8 cellular contexts compared by ENCODE assay signal in genomic region chr15:92617197-92618037, GRCh38. TPM values are rescaled to one million over a fixed set of nuclear protein-coding genes. Genes with fewer than 3 reads are reported as not detected.
DNase-seq lines count a peak whose midpoint lies in the region; ATAC-seq and TF ChIP-seq lines count a peak whose summit lies in the region.

No MANE protein-coding gene starts in this region.

- H2BK15ac ChIP-seq in H9 (ENCODE audit: low read depth, low read length) = no peak overlapping the region

- H3F3A ChIP-seq in PC-3 (ENCODE audit: low read length, unreplicated experiment) = peaks cover 4% of the 10 kb centered on the region

- no peak for DNase-seq in H9
- DNase-seq in PC-3 = peak; percentile 77
- peak; percentile 48 to 93 for DNase-seq in cardiac muscle cell (ENCODE audit: low read depth in 1 of 2, low spot score in 1 of 2)
- DNase-seq in sigmoid colon = peak; percentile 94
- DNase-seq in SK-N-DZ (ENCODE audit: low spot score) = no peak
- no peak for DNase-seq in MV-4-11 (lab: John Stamatoyannopoulos, UW)
- no peak for DNase-seq in activated naive CD8-positive, alpha-beta T cell treated with anti-CD3 and anti-CD28 coated beads, Interleukin-2, amount 50 U/mL, for 24 hours

- peaks cover 20 to 29% of the 10 kb centered on the region in 2 experiments for H3K4me1 Mint-ChIP-seq in H9
- no peaks in the 10 kb centered on the region for H3K4me1 Mint-ChIP-seq in activated naive CD8-positive, alpha-beta T cell treated with anti-CD3 and anti-CD28 coated beads, Interleukin-2, amount 50 U/mL, for 24 hours

- TF ChIP-seq EP300 in sigmoid colon (IDR thresholded peaks at IDR 0.05) = no peak

- WGBS in H9 (ENCODE audit: extremely low coverage, insufficient read length, low lambda C conversion rate) = no CpG with 5 or more reads among the region's 24 CpGs
- WGBS in sigmoid colon, 2 donors = 32 to 74% methylated on average over 24 of the region's 24 CpGs

- no peak for TF ChIP-seq POLR2A in sigmoid colon (IDR thresholded peaks at IDR 0.05)

- H3K36me3 Mint-ChIP-seq in H9 (ENCODE audit: insufficient read depth in 1 of 3, low read depth in 3 of 3) = peaks cover 0 to 25% (median 11%) of the 10 kb centered on the region in 3 experiments; a peak in 5 of 7 replicates
- H3K36me3 Mint-ChIP-seq in activated naive CD8-positive, alpha-beta T cell treated with anti-CD3 and anti-CD28 coated beads, Interleukin-2, amount 50 U/mL, for 24 hours (ENCODE audit: low read depth) = no peaks in the 10 kb centered on the region

- no peak overlapping the region for H3K56ac ChIP-seq in H9 (ENCODE audit: insufficient read length, low read depth, low read length)

- H3K27ac ChIP-seq in H9 (ENCODE audit: insufficient read length, low read depth, low read length) (no peak overlapping the region), PC-3 (ENCODE audit: low read length) (peak overlapping the region; percentile 93), cardiac muscle cell (peak overlapping the region; percentile 83), sigmoid colon (peak overlapping the region; percentile 47 to 77 (median 70))

- H2BK120ac ChIP-seq in H9 (ENCODE audit: low read depth, low read length, poor library complexity, severe bottlenecking) = no peak overlapping the region

- no peaks in the 10 kb centered on the region for H3K9me2 ChIP-seq in PC-3 (replicated peaks; ENCODE audit: low read length)

- H3K79me1 ChIP-seq in H9 (ENCODE audit: insufficient read depth, low read depth, low read length, poor library complexity, severe bottlenecking) = no peaks in the 10 kb centered on the region

- no TSS peak for BruUV-seq in PC-3 (replicated peaks; lab: Mats Ljungman, UMichigan)

- no peak overlapping the region for H3K4ac ChIP-seq in H9 (ENCODE audit: low read depth, low read length)

- H2BK5ac ChIP-seq in H9 (ENCODE audit: insufficient read length, low read length) = no peak overlapping the region

- peak overlapping the region in 1 of 2 experiments; percentile 22; a peak in 1 of 5 replicates for H3K4me3 Mint-ChIP-seq in H9
- H3K4me3 Mint-ChIP-seq in activated naive CD8-positive, alpha-beta T cell treated with anti-CD3 and anti-CD28 coated beads, Interleukin-2, amount 50 U/mL, for 24 hours = no peak overlapping the region

- H4K5ac ChIP-seq in H9 (ENCODE audit: insufficient read length, low read depth, low read length) = no peak overlapping the region

- H3K36me3 ChIP-seq in PC-3 (ENCODE audit: low read depth, low read length) (no peaks in the 10 kb centered on the region), cardiac muscle cell (no peaks in the 10 kb centered on the region), sigmoid colon (no peaks in the 10 kb centered on the region)

- H3K27me3 ChIP-seq in H9 (ENCODE audit: insufficient read depth, low read length) = no peaks in the 10 kb centered on the region
- no peaks in the 10 kb centered on the region for H3K27me3 ChIP-seq in PC-3 (ENCODE audit: low read length)
- H3K27me3 ChIP-seq in cardiac muscle cell = no peaks in the 10 kb centered on the region
- no peaks in the 10 kb centered on the region for H3K27me3 ChIP-seq in sigmoid colon

- H3K27ac Mint-ChIP-seq in H9 = peak overlapping the region; percentile 17 to 94 (median 92); a peak in 6 of 7 replicates
- no peak overlapping the region for H3K27ac Mint-ChIP-seq in activated naive CD8-positive, alpha-beta T cell treated with anti-CD3 and anti-CD28 coated beads, Interleukin-2, amount 50 U/mL, for 24 hours

- H3K4me1 ChIP-seq in H9 (ENCODE audit: insufficient read depth, low read length) (0 out of 2 replicates have a peak, but pooled peaks cover 2% of the 10 kb centered on the region), PC-3 (ENCODE audit: insufficient read depth, low read length) (peaks cover 38% of the 10 kb centered on the region), cardiac muscle cell (ENCODE audit: low read depth) (peaks cover 16% of the 10 kb centered on the region), sigmoid colon (peaks cover 0 to 57% (median 42%) of the 10 kb centered on the region in 4 donors)

- H3K4me2 ChIP-seq in H9 (ENCODE audit: insufficient read depth, insufficient read length, low read length) (no peak overlapping the region), PC-3 (ENCODE audit: low read length) (peak overlapping the region; percentile 77)

- no peak overlapping the region for H3T11ph ChIP-seq in H9 (ENCODE audit: low read length)

- no peak overlapping the region for H4K8ac ChIP-seq in H9 (replicated peaks; ENCODE audit: insufficient read length, low read depth, low read length)

- ATAC-seq in PC-3 (peak; percentile 79), HG02870 (IDR thresholded peaks at IDR 0.05; ENCODE audit: unreplicated experiment) (no peak)
- no peak for ATAC-seq in activated naive CD8-positive, alpha-beta T cell treated with anti-CD3 and anti-CD28 coated beads, Interleukin-2, amount 50 U/mL, for 24 hours

- peak overlapping the region; percentile 30; the same call in 1 of the 2 replicates for H3K4me3 ChIP-seq in PC-3 (ENCODE audit: low read length)
- no peak overlapping the region for H3K4me3 ChIP-seq in cardiac muscle cell
- no peak overlapping the region for H3K4me3 ChIP-seq in sigmoid colon

- TF ChIP-seq CTCF in H9 (conservative IDR thresholded peaks at IDR 0.05) (no peak), PC-3 (conservative IDR thresholded peaks at IDR 0.05; ENCODE audit: low read depth, low read length) (no peak), cardiac muscle cell (IDR thresholded peaks at IDR 0.05; ENCODE audit: low read depth, low read length) (no peak), sigmoid colon (IDR thresholded peaks at IDR 0.05) (no peak)

- CTCF ChIA-PET in PC-3 (lab: Charles Lee) = no interaction called here

- POLR2A ChIA-PET in PC-3 (lab: Charles Lee; ENCODE audit: unreplicated experiment) = no interaction called here

- intact Hi-C loops in PC-3 (cut with micrococcal nuclease) (no loop called here), sigmoid colon (cut with DNase I) (loop anchor here (5.0 kb wide), 3 partner anchors 65 to 95 kb away; no protein-coding TSS in a partner anchor)

- H3K9me3 ChIP-seq in H9 (ENCODE audit: control insufficient read depth, low read depth, low read length) (no peaks in the 10 kb centered on the region), PC-3 (ENCODE audit: low read length) (no peaks in the 10 kb centered on the region), cardiac muscle cell (ENCODE audit: low read depth) (no peaks in the 10 kb centered on the region), sigmoid colon (no peaks in the 10 kb centered on the region)

- H4K91ac ChIP-seq in H9 (ENCODE audit: insufficient read length, low read depth, low read length) = no peak overlapping the region

- H3K79me2 ChIP-seq in H9 (ENCODE audit: insufficient read depth, low read length) (no peaks in the 10 kb centered on the region), PC-3 (ENCODE audit: low read length) (peaks cover 4% of the 10 kb centered on the region; the same call in 1 of the 2 replicates)

- no peak overlapping the region for H2BK20ac ChIP-seq in H9 (ENCODE audit: low read depth, low read length, poor library complexity, severe bottlenecking)

- no peaks in the 10 kb centered on the region for H4K20me1 ChIP-seq in H9 (ENCODE audit: control insufficient read depth, insufficient read depth, insufficient read length)
- H4K20me1 ChIP-seq in PC-3 (ENCODE audit: low read length) = no peaks in the 10 kb centered on the region

- H2AFZ ChIP-seq in H9 (ENCODE audit: low read length) = no peak overlapping the region
- H2AFZ ChIP-seq in PC-3 (ENCODE audit: low read length) = peak overlapping the region; percentile 18; the same call in 1 of the 2 replicates

- H3K9me3 Mint-ChIP-seq in H9 = no peaks in the 10 kb centered on the region; a peak in 1 of 5 replicates
- H3K9me3 Mint-ChIP-seq in activated naive CD8-positive, alpha-beta T cell treated with anti-CD3 and anti-CD28 coated beads, Interleukin-2, amount 50 U/mL, for 24 hours = no peaks in the 10 kb centered on the region

- no peak overlapping the region for H3K18ac ChIP-seq in H9 (ENCODE audit: insufficient read length, low read depth, low read length)

- H3K14ac ChIP-seq in H9 (ENCODE audit: insufficient read depth, low read length) = no peak overlapping the region; the same call in 1 of the 2 replicates

- no peak overlapping the region for H2BK12ac ChIP-seq in H9 (ENCODE audit: insufficient read length, low read depth, low read length)

- H3K27me3 Mint-ChIP-seq in H9 (ENCODE audit: low read depth) = no peaks in the 10 kb centered on the region
- H3K27me3 Mint-ChIP-seq in activated naive CD8-positive, alpha-beta T cell treated with anti-CD3 and anti-CD28 coated beads, Interleukin-2, amount 50 U/mL, for 24 hours = no peaks in the 10 kb centered on the region

- H3K23ac ChIP-seq in H9 (ENCODE audit: insufficient read length, low read depth, low read length) = no peak overlapping the region

- H2AK5ac ChIP-seq in H9 (ENCODE audit: insufficient read length, low read length) = no peak overlapping the region

- no peaks in the 10 kb centered on the region for H3K23me2 ChIP-seq in H9 (ENCODE audit: insufficient read length, low read depth, low read length, poor library complexity, severe bottlenecking)

- no peak overlapping the region for H3K9ac ChIP-seq in H9 (ENCODE audit: extremely low read depth, insufficient read length, low read length)
- H3K9ac ChIP-seq in PC-3 (ENCODE audit: low read length) = peak overlapping the region; percentile 61

RNA-seq across cellular contexts. Expression of gene FAM174B, which starts 38.2 kb away (rescaled TPM):
- total RNA-seq in H9 (2021) (38.0 and 38.5 TPM in 2 replicates), PC-3 (2014; rRNA removed) (9.6 and 14.2 TPM in 2 replicates), cardiac muscle cell (9.3 and 16.3 TPM in 2 replicates), sigmoid colon (10 to 100 TPM in 1 of 4 donors, 1 to 10 TPM in 3; 5.3 to 38.9 (median 6.1) TPM)
- polyA plus RNA-seq in cardiac muscle cell (22.0 and 30.2 TPM in 2 replicates), sigmoid colon (10 to 100 TPM in 1 of 3 donors, 1 to 10 TPM in 2; 8.1 to 19.8 (median 9.5) TPM)
- polyA plus RNA-seq in SK-N-DZ (2014; cell fraction: cytosol; rRNA removed) = 10.8 and 17.9 TPM in 2 replicates
- polyA plus RNA-seq in SK-N-DZ (2014; cell fraction: nucleus; rRNA removed) = 3.7 and 5.4 TPM in 2 replicates

Comparison
In these comparisons a context has a peak if more than half of its experiments do, and no peak if none do; other contexts are left out.
1. DNase-seq: peak in PC-3 (single experiment), cardiac muscle cell (2 of 2) and sigmoid colon (single experiment); none in H9 (single experiment), SK-N-DZ (single experiment), MV-4-11 (single experiment) and activated naive CD8-positive, alpha-beta T cell treated with anti-CD3 and anti-CD28 coated beads, Interleukin-2, amount 50 U/mL, for 24 hours (single experiment).